10 cellular contexts compared by ENCODE assay signal in the genomic region with DNA sequence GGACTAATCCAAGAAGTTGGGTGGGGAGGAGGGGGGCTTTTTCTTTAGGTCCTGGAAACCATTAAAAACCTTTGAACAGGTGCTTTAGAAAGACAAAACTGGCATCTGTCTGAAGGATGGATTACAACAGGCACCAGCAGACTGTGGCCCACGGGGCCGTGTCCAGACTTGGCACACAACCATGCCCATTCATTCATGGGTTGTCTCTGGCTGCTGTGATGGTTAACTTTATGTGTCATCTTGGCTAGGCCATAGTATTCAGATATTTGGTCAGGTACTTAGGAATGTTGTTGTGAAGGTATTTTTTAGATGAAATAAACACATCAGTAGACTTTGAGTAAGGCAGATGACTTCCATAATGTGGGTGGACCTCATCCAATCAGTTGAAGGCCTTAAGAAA.
"Had no signal": no experiment of that assay in that cellular context is flagged by ENCODE, and none has a peak within 500 bp of the region (broad histone marks: within the 10 kb centered on the region; RNA-seq: fewer than 3 reads in every experiment).

No MANE protein-coding gene starts in this region.

- H3K9ac ChIP-seq: GM23248 had no signal

- H3K4me1 ChIP-seq: HAP-1 had no signal

- H2AFZ ChIP-seq: GM23248 had no signal

- ATAC-seq: HCT116, HepG2, K562 had no signal

- H3K4me3 ChIP-seq: GM23248, HAP-1, K562 had no signal

- H3K9me3 ChIP-seq: HAP-1 had no signal

- FAIRE-seq: HepG2, K562 had no signal

- H3K27ac ChIP-seq: GM23248, HL-60 had no signal

- DNase-seq: GM23248, GOT3, H7, IMR-90, KG1 had no signal
